Comparison of ENCODE assay signal across 1 cellular context in the genomic region with DNA sequence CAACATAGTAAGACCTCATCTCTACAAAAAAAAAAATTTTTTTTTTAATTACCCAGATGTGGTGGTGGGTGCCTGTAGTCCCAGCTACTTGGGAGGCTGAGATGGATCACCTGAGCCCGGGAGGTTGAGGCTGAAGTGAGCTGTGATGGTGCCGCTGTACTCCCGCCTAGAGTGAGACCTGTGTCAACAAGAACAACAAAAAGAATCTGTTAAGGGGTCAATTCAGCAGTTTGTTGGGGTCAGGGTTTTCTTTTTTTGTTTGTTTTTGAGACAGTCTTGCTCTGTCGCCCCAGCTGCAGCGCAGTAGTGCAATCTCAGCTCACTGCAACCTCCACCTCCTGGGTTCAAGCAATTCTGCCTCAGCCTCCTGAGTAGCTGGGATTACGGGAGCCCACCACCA.
TF ChIP-seq lines count a peak whose summit lies in the region.
"Not testable (repeated sequence)": the region's sequence is repeated elsewhere in the genome, so short reads cannot be mapped to it uniquely, and the experiment has no call there.

No MANE protein-coding gene starts in this region.

TF ChIP-seq in HepG2, 621 proteins besides CTCF, POLR2A, EP300 and RAD21:
- TF ChIP-seq KDM1A (CRISPR knock-in tag; IDR thresholded peaks at IDR 0.05): peak; percentile 76; the same call in 1 of the 2 replicates
- TF ChIP-seq NR2F1 (CRISPR knock-in tag; IDR thresholded peaks at IDR 0.05): peak in 1 of 2 experiments; percentile 45; a peak in 1 of 4 replicates
- 0 out of 2 replicates have a peak, but pooled peaks have one; percentile 16 for TF ChIP-seq SALL1 (CRISPR knock-in tag; IDR thresholded peaks at IDR 0.05)
- peak; percentile 75 for TF ChIP-seq FOXA3 (CRISPR knock-in tag; IDR thresholded peaks at IDR 0.05)
- peak; percentile 86 for TF ChIP-seq NR2F6 (IDR thresholded peaks at IDR 0.05)
- TF ChIP-seq NR2F6 (CRISPR knock-in tag; IDR thresholded peaks at IDR 0.05): peak; percentile 74
- TF ChIP-seq GFI1 (CRISPR knock-in tag; IDR thresholded peaks at IDR 0.05; ENCODE audit: borderline replicate concordance): peak; percentile 82
- TF ChIP-seq, protein P1, sequence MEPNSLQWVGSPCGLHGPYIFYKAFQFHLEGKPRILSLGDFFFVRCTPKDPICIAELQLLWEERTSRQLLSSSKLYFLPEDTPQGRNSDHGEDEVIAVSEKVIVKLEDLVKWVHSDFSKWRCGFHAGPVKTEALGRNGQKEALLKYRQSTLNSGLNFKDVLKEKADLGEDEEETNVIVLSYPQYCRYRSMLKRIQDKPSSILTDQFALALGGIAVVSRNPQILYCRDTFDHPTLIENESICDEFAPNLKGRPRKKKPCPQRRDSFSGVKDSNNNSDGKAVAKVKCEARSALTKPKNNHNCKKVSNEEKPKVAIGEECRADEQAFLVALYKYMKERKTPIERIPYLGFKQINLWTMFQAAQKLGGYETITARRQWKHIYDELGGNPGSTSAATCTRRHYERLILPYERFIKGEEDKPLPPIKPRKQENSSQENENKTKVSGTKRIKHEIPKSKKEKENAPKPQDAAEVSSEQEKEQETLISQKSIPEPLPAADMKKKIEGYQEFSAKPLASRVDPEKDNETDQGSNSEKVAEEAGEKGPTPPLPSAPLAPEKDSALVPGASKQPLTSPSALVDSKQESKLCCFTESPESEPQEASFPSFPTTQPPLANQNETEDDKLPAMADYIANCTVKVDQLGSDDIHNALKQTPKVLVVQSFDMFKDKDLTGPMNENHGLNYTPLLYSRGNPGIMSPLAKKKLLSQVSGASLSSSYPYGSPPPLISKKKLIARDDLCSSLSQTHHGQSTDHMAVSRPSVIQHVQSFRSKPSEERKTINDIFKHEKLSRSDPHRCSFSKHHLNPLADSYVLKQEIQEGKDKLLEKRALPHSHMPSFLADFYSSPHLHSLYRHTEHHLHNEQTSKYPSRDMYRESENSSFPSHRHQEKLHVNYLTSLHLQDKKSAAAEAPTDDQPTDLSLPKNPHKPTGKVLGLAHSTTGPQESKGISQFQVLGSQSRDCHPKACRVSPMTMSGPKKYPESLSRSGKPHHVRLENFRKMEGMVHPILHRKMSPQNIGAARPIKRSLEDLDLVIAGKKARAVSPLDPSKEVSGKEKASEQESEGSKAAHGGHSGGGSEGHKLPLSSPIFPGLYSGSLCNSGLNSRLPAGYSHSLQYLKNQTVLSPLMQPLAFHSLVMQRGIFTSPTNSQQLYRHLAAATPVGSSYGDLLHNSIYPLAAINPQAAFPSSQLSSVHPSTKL (CRISPR knock-in tag; IDR thresholded peaks at IDR 0.05): peak; percentile 55; the same call in 1 of the 2 replicates
- TF ChIP-seq TBX2 (CRISPR knock-in tag; IDR thresholded peaks at IDR 0.05; ENCODE audit: borderline replicate concordance): 0 out of 2 replicates have a peak, but pooled peaks have one; percentile 44
- peak; percentile 99 for TF ChIP-seq ZNF460 (CRISPR knock-in tag; IDR thresholded peaks at IDR 0.05; ENCODE audit: borderline replicate concordance)
- TF ChIP-seq FOXP1, SOX6, SOX13, FOXA1 (IDR thresholded peaks at IDR 0.05): not testable (repeated sequence)
- peak; percentile 41; the same call in 1 of the 2 replicates for TF ChIP-seq FOXP1 (CRISPR knock-in tag; IDR thresholded peaks at IDR 0.05)
- peak; percentile 82 for TF ChIP-seq SOX6 (CRISPR knock-in tag; IDR thresholded peaks at IDR 0.05)
- TF ChIP-seq, protein P2, sequence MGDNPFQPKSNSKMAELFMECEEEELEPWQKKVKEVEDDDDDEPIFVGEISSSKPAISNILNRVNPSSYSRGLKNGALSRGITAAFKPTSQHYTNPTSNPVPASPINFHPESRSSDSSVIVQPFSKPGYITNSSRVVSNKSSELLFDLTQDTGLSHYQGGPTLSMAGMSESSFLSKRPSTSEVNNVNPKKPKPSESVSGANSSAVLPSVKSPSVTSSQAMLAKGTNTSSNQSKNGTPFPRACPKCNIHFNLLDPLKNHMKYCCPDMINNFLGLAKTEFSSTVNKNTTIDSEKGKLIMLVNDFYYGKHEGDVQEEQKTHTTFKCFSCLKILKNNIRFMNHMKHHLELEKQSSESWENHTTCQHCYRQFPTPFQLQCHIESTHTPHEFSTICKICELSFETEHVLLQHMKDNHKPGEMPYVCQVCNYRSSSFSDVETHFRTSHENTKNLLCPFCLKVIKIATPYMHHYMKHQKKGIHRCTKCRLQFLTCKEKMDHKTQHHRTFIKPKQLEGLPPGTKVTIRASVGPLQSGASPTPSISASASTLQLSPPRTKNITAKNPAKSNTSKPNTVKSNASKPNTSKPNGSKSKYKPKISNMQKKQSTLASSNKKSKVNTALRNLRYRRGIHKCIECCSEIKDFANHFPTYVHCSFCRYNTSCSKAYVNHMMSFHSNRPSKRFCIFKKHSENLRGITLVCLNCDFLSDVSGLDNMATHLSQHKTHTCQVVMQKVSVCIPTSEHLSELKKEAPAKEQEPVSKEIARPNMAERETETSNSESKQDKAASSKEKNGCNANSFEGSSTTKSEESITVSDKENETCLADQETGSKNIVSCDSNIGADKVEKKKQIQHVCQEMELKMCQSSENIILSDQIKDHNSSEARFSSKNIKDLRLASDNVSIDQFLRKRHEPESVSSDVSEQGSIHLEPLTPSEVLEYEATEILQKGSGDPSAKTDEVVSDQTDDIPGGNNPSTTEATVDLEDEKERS (CRISPR knock-in tag; IDR thresholded peaks at IDR 0.05): 0 out of 2 replicates have a peak, but pooled peaks have one; percentile 34
- peak; percentile 74 for TF ChIP-seq TCF7 (IDR thresholded peaks at IDR 0.05; ENCODE audit: low read depth)
- peak in 1 of 2 experiments; percentile 77; a peak in 1 of 4 replicates for TF ChIP-seq SOX13 (CRISPR knock-in tag; conservative IDR thresholded peaks at IDR 0.05 in 1 of 2, IDR thresholded peaks at IDR 0.05 in 1 of 2)
- TF ChIP-seq ZMYM3 (CRISPR knock-in tag; IDR thresholded peaks at IDR 0.05): peak; percentile 85
- peak; percentile 45; the same call in 1 of the 2 replicates for TF ChIP-seq RCOR2 (CRISPR knock-in tag; IDR thresholded peaks at IDR 0.05)
- peak; percentile 41; the same call in 1 of the 2 replicates for TF ChIP-seq HHEX (CRISPR knock-in tag; IDR thresholded peaks at IDR 0.05)
- peak; percentile 92; the same call in 1 of the 2 replicates for TF ChIP-seq ZMYM2 (CRISPR knock-in tag; IDR thresholded peaks at IDR 0.05)
- 0 out of 2 replicates have a peak, but pooled peaks have one; percentile 23 for TF ChIP-seq POGZ (CRISPR knock-in tag; IDR thresholded peaks at IDR 0.05)
- TF ChIP-seq NR2F2 (IDR thresholded peaks at IDR 0.05; ENCODE audit: borderline replicate concordance, low read depth): peak; percentile 78
- peak; percentile 53; the same call in 1 of the 2 replicates for TF ChIP-seq FOXA1 (CRISPR knock-in tag; IDR thresholded peaks at IDR 0.05)
- TF ChIP-seq RARA (CRISPR knock-in tag; IDR thresholded peaks at IDR 0.05): peak; percentile 48; the same call in 1 of the 2 replicates
- peak; percentile 94 for TF ChIP-seq ZNF629 (CRISPR knock-in tag; conservative IDR thresholded peaks at IDR 0.05)
- peak; percentile 67 for TF ChIP-seq SOX5 (CRISPR knock-in tag; IDR thresholded peaks at IDR 0.05; ENCODE audit: borderline replicate concordance)
- TF ChIP-seq HOXA3 (CRISPR knock-in tag; IDR thresholded peaks at IDR 0.05): peak; percentile 28; the same call in 1 of the 2 replicates
- TF ChIP-seq, protein P3, sequence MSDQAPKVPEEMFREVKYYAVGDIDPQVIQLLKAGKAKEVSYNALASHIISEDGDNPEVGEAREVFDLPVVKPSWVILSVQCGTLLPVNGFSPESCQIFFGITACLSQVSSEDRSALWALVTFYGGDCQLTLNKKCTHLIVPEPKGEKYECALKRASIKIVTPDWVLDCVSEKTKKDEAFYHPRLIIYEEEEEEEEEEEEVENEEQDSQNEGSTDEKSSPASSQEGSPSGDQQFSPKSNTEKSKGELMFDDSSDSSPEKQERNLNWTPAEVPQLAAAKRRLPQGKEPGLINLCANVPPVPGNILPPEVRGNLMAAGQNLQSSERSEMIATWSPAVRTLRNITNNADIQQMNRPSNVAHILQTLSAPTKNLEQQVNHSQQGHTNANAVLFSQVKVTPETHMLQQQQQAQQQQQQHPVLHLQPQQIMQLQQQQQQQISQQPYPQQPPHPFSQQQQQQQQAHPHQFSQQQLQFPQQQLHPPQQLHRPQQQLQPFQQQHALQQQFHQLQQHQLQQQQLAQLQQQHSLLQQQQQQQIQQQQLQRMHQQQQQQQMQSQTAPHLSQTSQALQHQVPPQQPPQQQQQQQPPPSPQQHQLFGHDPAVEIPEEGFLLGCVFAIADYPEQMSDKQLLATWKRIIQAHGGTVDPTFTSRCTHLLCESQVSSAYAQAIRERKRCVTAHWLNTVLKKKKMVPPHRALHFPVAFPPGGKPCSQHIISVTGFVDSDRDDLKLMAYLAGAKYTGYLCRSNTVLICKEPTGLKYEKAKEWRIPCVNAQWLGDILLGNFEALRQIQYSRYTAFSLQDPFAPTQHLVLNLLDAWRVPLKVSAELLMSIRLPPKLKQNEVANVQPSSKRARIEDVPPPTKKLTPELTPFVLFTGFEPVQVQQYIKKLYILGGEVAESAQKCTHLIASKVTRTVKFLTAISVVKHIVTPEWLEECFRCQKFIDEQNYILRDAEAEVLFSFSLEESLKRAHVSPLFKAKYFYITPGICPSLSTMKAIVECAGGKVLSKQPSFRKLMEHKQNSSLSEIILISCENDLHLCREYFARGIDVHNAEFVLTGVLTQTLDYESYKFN (CRISPR knock-in tag; conservative IDR thresholded peaks at IDR 0.05): 0 out of 2 replicates have a peak, but pooled peaks have one; percentile 29
